ENCODE assay signal across 9 cellular contexts in genomic region chrX:115344885-115345653, GRCh38. TPM values are rescaled to one million over a fixed set of nuclear protein-coding genes. Genes with fewer than 3 reads are reported as not detected.
A peak's percentile ranks its signal among the peaks of the same experiment; 100 is the strongest.
DNase-seq lines count a peak whose midpoint lies in the region; ATAC-seq and TF ChIP-seq lines count a peak whose summit lies in the region.
"Had no signal": no experiment of that assay in that cellular context is flagged by ENCODE, and none has a peak within 500 bp of the region (broad histone marks: within the 10 kb centered on the region; RNA-seq: fewer than 3 reads in every experiment).

No MANE protein-coding gene starts in this region.

- H3K4me3 Mint-ChIP-seq in stimulated activated naive CD8-positive, alpha-beta T cell treated with anti-CD3 and anti-CD28 coated beads, Interleukin-15, amount 100 ng/mL, for 72 hours: no peak overlapping the region

- H3K9me3 Mint-ChIP-seq in stimulated activated naive CD8-positive, alpha-beta T cell treated with anti-CD3 and anti-CD28 coated beads, Interleukin-15, amount 100 ng/mL, for 72 hours: peaks cover 0 to under 1% of the 10 kb centered on the region in 2 donors

- H4K20me1 ChIP-seq in MM.1S (ENCODE audit: insufficient read depth, low read length): no peaks in the 10 kb centered on the region

- H3K27me3 ChIP-seq in AG04450 (ENCODE audit: control insufficient read depth, insufficient read depth, low read length): no peaks in the 10 kb centered on the region
- H3K27me3 ChIP-seq in MM.1S (replicated peaks; ENCODE audit: insufficient read depth, low read length): no peaks in the 10 kb centered on the region
- no peaks in the 10 kb centered on the region for H3K27me3 ChIP-seq in gastroesophageal sphincter

- no peak overlapping the region for H3K27ac Mint-ChIP-seq in stimulated activated naive CD8-positive, alpha-beta T cell treated with anti-CD3 and anti-CD28 coated beads, Interleukin-15, amount 100 ng/mL, for 72 hours

- POLR2A ChIA-PET in AG04450 (lab: Yijun Ruan, JAX): interaction anchor here (0.5 to 1.0 kb wide), 5 partner anchors 20 to 288 kb away, joined by 3 to 6 read pairs (median 3); partner anchors contain the start of gene PLS3

- H3K9me3 ChIP-seq in AG04450 (ENCODE audit: control insufficient read depth, insufficient read depth, low read length) (no peaks in the 10 kb centered on the region), MM.1S (replicated peaks; ENCODE audit: insufficient read depth, low read length) (no peaks in the 10 kb centered on the region), gastroesophageal sphincter (no peaks in the 10 kb centered on the region)

- no peaks in the 10 kb centered on the region for H3F3A ChIP-seq in MM.1S (ENCODE audit: insufficient read depth, low read length)

- H3K27ac ChIP-seq in AG04450 (ENCODE audit: low read depth, low read length): peak overlapping the region; percentile 78
- no peak overlapping the region for H3K27ac ChIP-seq in MM.1S (ENCODE audit: low read length)
- peak overlapping the region; percentile 74 to 88 (median 80) for H3K27ac ChIP-seq in gastroesophageal sphincter

- H3K4me1 Mint-ChIP-seq in stimulated activated naive CD8-positive, alpha-beta T cell treated with anti-CD3 and anti-CD28 coated beads, Interleukin-15, amount 100 ng/mL, for 72 hours: no peaks in the 10 kb centered on the region

- DNase-seq in AG04450 (ENCODE audit: low read depth, low spot score) (peak; percentile 90), MM.1S (peak; percentile 26), SW480 (ENCODE audit: low spot score) (peak; percentile 75), occipital lobe (lab: John Stamatoyannopoulos, UW) (peak; percentile 67)
- DNase-seq in stimulated activated naive CD8-positive, alpha-beta T cell treated with anti-CD3 and anti-CD28 coated beads, Interleukin-15, amount 100 ng/mL, for 72 hours: no peak
- DNase-seq: DND-41 had no signal

- H3K4me1 ChIP-seq in MM.1S (ENCODE audit: low read length): no peaks in the 10 kb centered on the region
- H3K4me1 ChIP-seq in gastroesophageal sphincter: peaks cover 8 to 20% (median 20%) of the 10 kb centered on the region in 3 donors

- H3K4me2 ChIP-seq in MM.1S (ENCODE audit: low read depth, low read length): no peak overlapping the region

- no peaks in the 10 kb centered on the region for H3K36me3 ChIP-seq in MM.1S (replicated peaks; ENCODE audit: insufficient read depth, low read length)
- no peaks in the 10 kb centered on the region for H3K36me3 ChIP-seq in gastroesophageal sphincter

- no peak for TF ChIP-seq EP300 in gastroesophageal sphincter (IDR thresholded peaks at IDR 0.05)

- no peak for TF ChIP-seq POLR2A in gastroesophageal sphincter (IDR thresholded peaks at IDR 0.05)

- ATAC-seq in gastroesophageal sphincter: peak; percentile 95
- no peak for ATAC-seq in HG03520 (IDR thresholded peaks at IDR 0.05; ENCODE audit: unreplicated experiment)
- ATAC-seq in GM19035 (IDR thresholded peaks at IDR 0.05; ENCODE audit: unreplicated experiment): no peak
- no peak for ATAC-seq in stimulated activated naive CD8-positive, alpha-beta T cell treated with anti-CD3 and anti-CD28 coated beads, Interleukin-15, amount 100 ng/mL, for 72 hours

- H2AFZ ChIP-seq in MM.1S (ENCODE audit: low read length): no peak overlapping the region

- CTCF ChIA-PET in AG04450 (lab: Charles Lee): interaction anchor here (0.6 kb wide), 2 partner anchors 9 to 270 kb away, joined by 3 read pairs; no protein-coding TSS in a partner anchor

- WGBS in gastroesophageal sphincter (ENCODE audit: low coverage in 1 of 2), 2 donors: 13 to 33% methylated on average over 1 to 2 of the region's 3 CpGs

- peak; percentile 24; the same call in 1 of the 2 replicates for TF ChIP-seq CTCF in AG04450 (IDR thresholded peaks at IDR 0.05; ENCODE audit: low read depth, low read length)
- no peak for TF ChIP-seq CTCF in MM.1S (IDR thresholded peaks at IDR 0.05; ENCODE audit: low read length)
- TF ChIP-seq CTCF in gastroesophageal sphincter (IDR thresholded peaks at IDR 0.05): peak in 1 of 4 experiments; percentile 6

- H3K9me2 ChIP-seq in MM.1S (replicated peaks; ENCODE audit: insufficient read depth, low read length): no peaks in the 10 kb centered on the region

- no peak overlapping the region for H3K9ac ChIP-seq in MM.1S (ENCODE audit: low read length)

- no peaks in the 10 kb centered on the region for H3K79me2 ChIP-seq in MM.1S (ENCODE audit: low read length)

- H3K4me3 ChIP-seq in AG04450 (ENCODE audit: low read depth, low read length) (no peak overlapping the region), MM.1S (ENCODE audit: low read length) (no peak overlapping the region), gastroesophageal sphincter (no peak overlapping the region)

- no peaks in the 10 kb centered on the region for H3K27me3 Mint-ChIP-seq in stimulated activated naive CD8-positive, alpha-beta T cell treated with anti-CD3 and anti-CD28 coated beads, Interleukin-15, amount 100 ng/mL, for 72 hours

RNA-seq across cellular contexts. Expression of gene LUZP4, which starts 55.6 kb away (rescaled TPM):
- not detected in 2 replicates for polyA plus RNA-seq in AG04450 (2011; rRNA removed)
- not detected in 2 replicates for polyA minus RNA-seq in AG04450 (2011; rRNA and poly(A)+ RNA removed)
- total RNA-seq in gastroesophageal sphincter (not detected), occipital lobe (not detected)

Comparison
In these comparisons a context has a peak if more than half of its experiments do, and no peak if none do; other contexts are left out.
1. DNase-seq: peak in AG04450 (single experiment), MM.1S (single experiment), SW480 (single experiment) and occipital lobe (single experiment); none in stimulated activated naive CD8-positive, alpha-beta T cell treated with anti-CD3 and anti-CD28 coated beads, Interleukin-15, amount 100 ng/mL, for 72 hours (0 of 2).